Comparison of ENCODE assay signal across 24 cellular contexts in genomic region chr10:114839901-114840300, GRCh38.
"Had no signal": no experiment of that assay in that cellular context is flagged by ENCODE, and none has a peak within 500 bp of the region (broad histone marks: within the 10 kb centered on the region; RNA-seq: fewer than 3 reads in every experiment).

No MANE protein-coding gene starts in this region.

- DNase-seq: activated CD4-positive, CD25-positive, alpha-beta regulatory T cell; activated effector memory CD4-positive, alpha-beta T cell treated with Interleukin-2 at 50 U/mL for 16 hours; activated naive CD4-positive, alpha-beta T cell; activated T-cell treated with anti-CD3 and anti-CD28 coated beads for 4 hours; body of pancreas; cerebellar nuclear complex; Karpas-422; MM.1S; NCI-H1105; NCI-H1436; NCI-H1694 treated with DMSO at 0.1 percent for 48 hours; NCI-H2029 treated with DMSO at 0.1 percent for 48 hours; NCI-H345; NCI-H510A; NCI-H526 treated with DMSO at 0.1 percent for 48 hours; NCI-H82; RPMI8226; T-cell had no signal

- H3K27me3 Mint-ChIP-seq: activated naive CD4-positive, alpha-beta T cell treated with anti-CD3 and anti-CD28 coated beads, Interleukin-2, amount 50 U/mL, for 24 hours; T-cell had no signal

- H3K27ac Mint-ChIP-seq: T-cell had no signal

- H3K4me3 ChIP-seq: ascending aorta, body of pancreas, K562, SK-N-MC had no signal

- ATAC-seq: body of pancreas, K562, Right ventricle myocardium inferior, T-cell had no signal

- H3K4me3 Mint-ChIP-seq: activated naive CD4-positive, alpha-beta T cell treated with anti-CD3 and anti-CD28 coated beads, Interleukin-2, amount 50 U/mL, for 24 hours; T-cell had no signal

- H3K9me3 ChIP-seq: ascending aorta, body of pancreas had no signal

- H3K4me1 ChIP-seq: ascending aorta, body of pancreas had no signal

- H3K27me3 ChIP-seq: ascending aorta, body of pancreas had no signal

- H3K4me1 Mint-ChIP-seq: activated naive CD4-positive, alpha-beta T cell treated with anti-CD3 and anti-CD28 coated beads, Interleukin-2, amount 50 U/mL, for 24 hours; T-cell had no signal

- H3K9me3 Mint-ChIP-seq: activated naive CD4-positive, alpha-beta T cell treated with anti-CD3 and anti-CD28 coated beads, Interleukin-2, amount 50 U/mL, for 24 hours; T-cell had no signal

- H3K27ac ChIP-seq: ascending aorta, body of pancreas, SK-N-MC, VCaP had no signal

- FAIRE-seq: K562 had no signal
